35 cellular contexts compared by ENCODE assay signal in the genomic region with DNA sequence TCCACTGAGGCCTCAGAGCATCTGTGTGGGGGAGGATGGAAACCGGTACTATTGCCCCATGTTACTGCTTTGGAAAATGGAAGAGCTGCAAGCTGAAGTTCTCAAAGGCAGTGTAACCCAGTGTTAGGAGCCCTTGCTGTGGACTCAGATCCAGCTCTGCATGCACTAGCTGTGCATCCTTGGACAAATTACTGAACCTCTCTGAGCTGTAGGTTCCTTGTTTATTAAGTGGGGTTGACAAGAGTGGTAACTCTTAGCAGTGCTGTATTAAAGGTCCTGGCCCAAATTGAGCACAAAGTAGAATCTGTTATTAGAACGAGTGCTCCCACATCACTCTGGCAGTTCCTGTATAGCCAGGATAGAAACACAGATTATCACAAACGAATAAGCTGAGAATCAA.
"Had no signal": no experiment of that assay in that cellular context is flagged by ENCODE, and none has a peak within 500 bp of the region (broad histone marks: within the 10 kb centered on the region; RNA-seq: fewer than 3 reads in every experiment).

No MANE protein-coding gene starts in this region.

- H3K27me3 ChIP-seq: MG63 had no signal

- H3K4me2 ChIP-seq: KMS-11 had no signal

- H3K9ac ChIP-seq: KMS-11 had no signal

- H3K4me3 ChIP-seq: MG63 had no signal

- DNase-seq: Karpas-422, Kasumi-1, MG63, MM.1S, MV-4-11, NCI-H1048, NCI-H1092, NCI-H1092 treated with DMSO at 0.1 percent for 48 hours, NCI-H1105, NCI-H1105 treated with DMSO at 0.1 percent for 48 hours, NCI-H1417, NCI-H1417 treated with DMSO at 0.1 percent for 48 hours, NCI-H1436, NCI-H1436 treated with DMSO at 0.1 percent for 48 hours, NCI-H146, NCI-H1694, NCI-H1694 treated with DMSO at 0.1 percent for 48 hours, NCI-H187, NCI-H187 treated with DMSO at 0.1 percent for 48 hours, NCI-H1930, NCI-H2029, NCI-H2029 treated with DMSO at 0.1 percent for 48 hours, NCI-H2081, NCI-H2081 treated with DMSO at 0.1 percent for 48 hours, NCI-H2107, NCI-H2171, NCI-H2171 treated with DMSO at 0.1 percent for 48 hours, NCI-H2227 treated with DMSO at 0.1 percent for 48 hours, NCI-H226, NCI-H345, NCI-H446, NCI-H446 treated with DMSO at 0.1 percent for 48 hours, NCI-H510A, NCI-H510A treated with DMSO at 0.1 percent for 48 hours had no signal

- H3K36me3 ChIP-seq: MG63 had no signal

- H3K27ac ChIP-seq: KMS-11 had no signal
